ENCODE assay signal across 8 cellular contexts in genomic region chr10:119667562-119668328, GRCh38. TPM values are rescaled to one million over a fixed set of nuclear protein-coding genes. Genes with fewer than 3 reads are reported as not detected.
DNase-seq lines count a peak whose midpoint lies in the region; ATAC-seq and TF ChIP-seq lines count a peak whose summit lies in the region.

No MANE protein-coding gene starts in this region.

- no peak for TF ChIP-seq EP300 in ovary (IDR thresholded peaks at IDR 0.05)

- H3K4me3 ChIP-seq in GM23248 (peak overlapping the region; percentile 37), ovary (no peak overlapping the region)

- ATAC-seq in esophagus mucosa, result peak; percentile 84
- ATAC-seq in GM19455 (IDR thresholded peaks at IDR 0.05; ENCODE audit: unreplicated experiment), result no peak

- H3K27ac ChIP-seq in GM23248 (peak overlapping the region; percentile 90), ovary (peak overlapping the region in 1 of 2 donors; percentile 14)

- in situ Hi-C loops in GM23248 (cut with MboI), result no loop called here

- TF ChIP-seq POLR2A in ovary (IDR thresholded peaks at IDR 0.05), result no peak

- H3K36me3 ChIP-seq in GM23248 (ENCODE audit: low read depth) (peaks cover 8% of the 10 kb centered on the region; the same call in 1 of the 2 replicates), ovary (no peaks in the 10 kb centered on the region)

- H2AFZ ChIP-seq in GM23248, result no peak overlapping the region

- peaks cover 97% of the 10 kb centered on the region for H3K79me2 ChIP-seq in GM23248 (ENCODE audit: insufficient read depth)

- peak overlapping the region; percentile 73 for H3K9ac ChIP-seq in GM23248

- DNase-seq in GM23248 (peak; percentile 99), NCI-H82 (lab: John Stamatoyannopoulos, UW) (peak; percentile 77), ovary (peak; percentile 43 to 67 (median 51)), NCI-H1436 (lab: John Stamatoyannopoulos, UW) (no peak)
- DNase-seq in activated CD8-positive, alpha-beta memory T cell treated with anti-CD3 and anti-CD28 coated beads, Interleukin-2, amount 50 U/mL, for 4 hours, result no peak
- DNase-seq in stimulated activated CD4-positive, alpha-beta T cell treated with anti-CD3 and anti-CD28 coated beads, Interleukin-15, amount 100 ng/mL, for 24 hours, result no peak

- H3F3A ChIP-seq in GM23248 (ENCODE audit: insufficient read depth), result peaks cover 33% of the 10 kb centered on the region

- H4K20me1 ChIP-seq in GM23248 (ENCODE audit: insufficient read depth), result no peaks in the 10 kb centered on the region

- H3K27me3 ChIP-seq in GM23248 (replicated peaks; ENCODE audit: insufficient read depth) (no peaks in the 10 kb centered on the region), ovary (no peaks in the 10 kb centered on the region)

- WGBS in GM23248 (ENCODE audit: low coverage in 1 of 2, low lambda C conversion rate in 2 of 2, missing lambda C conversion rate in 2 of 2), 2 experiments, result 4% methylated on average over 12 of the region's 12 CpGs
- whole genome bisulfite sequencing in ovary, 3 donors, result 30 to 36% (median 32%) methylated on average over 12 of the region's 12 CpGs

- H3K9me2 ChIP-seq in GM23248 (ENCODE audit: insufficient read depth), result no peaks in the 10 kb centered on the region

- intact Hi-C loops in ovary (cut with DNase I), result no loop called here

- H3K4me2 ChIP-seq in GM23248 (ENCODE audit: unreplicated experiment), result peak overlapping the region; percentile 79

- no peaks in the 10 kb centered on the region for H3K9me3 ChIP-seq in GM23248 (ENCODE audit: low read depth)
- H3K9me3 ChIP-seq in ovary, result no peaks in the 10 kb centered on the region

- TF ChIP-seq CTCF in ovary (IDR thresholded peaks at IDR 0.05), result no peak

- H3K4me1 ChIP-seq in GM23248 (ENCODE audit: insufficient read depth) (peaks cover 70% of the 10 kb centered on the region), ovary (ENCODE audit: insufficient read depth) (peaks cover 20% of the 10 kb centered on the region)

RNA-seq across cellular contexts. Expression of gene BAG3, which starts 16.6 kb away (rescaled TPM):
- 18.1 and 20.0 TPM in 2 replicates for total RNA-seq in GM23248 (2014; rRNA removed; shearing (Covaris generic))
- polyA plus RNA-seq in GM23248 (2016; fragmentation: Nextera tagmentation; extraction: Ambion mirVana) (88.2 and 99.5 TPM in 2 replicates), ovary (10 to 100 TPM; 14.4 to 26.9 TPM)
- total RNA-seq in esophagus mucosa (59.7 TPM), ovary (10 to 100 TPM; 13.7 to 33.5 (median 29.6) TPM)

RNA-seq across cellular contexts. Expression of gene INPP5F, which starts 58.1 kb away (rescaled TPM):
- total RNA-seq in GM23248 (2014; rRNA removed; shearing (Covaris generic)), result 9.9 and 10.9 TPM in 2 replicates
- polyA plus RNA-seq in GM23248 (2016; fragmentation: Nextera tagmentation; extraction: Ambion mirVana) (6.6 and 8.5 TPM in 2 replicates), ovary (10 to 100 TPM in 1 of 2 donors, 1 to 10 TPM in 1; 8.1 to 13.8 TPM)
- total RNA-seq in esophagus mucosa (7.6 TPM), ovary (10 to 100 TPM in 6 of 7 donors, 1 to 10 TPM in 1; 8.5 to 18.8 (median 14.4) TPM)

Comparison
In these comparisons a context has a peak if more than half of its experiments do, and no peak if none do; other contexts are left out.
1. DNase-seq: peak in GM23248 (single experiment), NCI-H82 (single experiment) and ovary (5 of 5); none in NCI-H1436 (single experiment), activated CD8-positive, alpha-beta memory T cell treated with anti-CD3 and anti-CD28 coated beads, Interleukin-2, amount 50 U/mL, for 4 hours (single experiment) and stimulated activated CD4-positive, alpha-beta T cell treated with anti-CD3 and anti-CD28 coated beads, Interleukin-15, amount 100 ng/mL, for 24 hours (single experiment).